In the genomic region with DNA sequence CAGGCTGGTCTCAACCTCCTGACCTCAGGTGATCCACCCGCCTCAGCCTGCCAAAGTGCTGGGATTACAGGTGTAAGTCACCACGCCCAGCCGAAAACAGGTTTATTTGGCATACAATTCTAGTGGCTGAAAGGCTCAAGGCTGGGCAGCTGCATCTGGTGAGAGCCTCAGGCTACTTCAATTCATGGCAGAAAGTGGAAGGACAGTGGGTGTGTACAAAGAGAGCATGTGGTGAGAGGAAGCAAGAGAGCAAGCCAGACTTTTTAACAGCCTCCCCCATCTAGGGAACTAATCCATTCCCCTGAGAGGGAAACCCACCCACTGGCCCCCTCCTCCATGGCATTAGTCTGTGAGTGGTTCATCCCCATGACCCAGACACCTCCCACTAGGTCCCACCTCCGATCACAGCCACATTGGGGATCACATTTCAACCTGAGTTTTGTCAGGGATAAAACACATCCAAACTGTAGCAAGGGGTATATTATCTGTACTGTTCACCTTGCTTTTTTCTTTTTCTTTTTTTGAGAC, we compare ENCODE assay signal across 14 cellular contexts. TPM values are rescaled to one million over a fixed set of nuclear protein-coding genes. Genes with fewer than 3 reads are reported as not detected.
"Had no signal": no experiment of that assay in that cellular context is flagged by ENCODE, and none has a peak within 500 bp of the region (broad histone marks: within the 10 kb centered on the region; RNA-seq: fewer than 3 reads in every experiment).

No MANE protein-coding gene starts in this region.

- H2AFZ ChIP-seq: hepatocyte had no signal

- H3K4me1 ChIP-seq: tibial artery had no signal

- H3K4me2 ChIP-seq: hepatocyte had no signal

- H3K27ac ChIP-seq: hepatocyte, tibial artery, VCaP had no signal

- H3K9me3 ChIP-seq: mucosa of descending colon, tibial artery had no signal

- H3K27me3 Mint-ChIP-seq: activated T-helper 17 cell treated with anti-CD3 and anti-CD28 coated beads, Interleukin-2, amount 50 U/mL, for 72 hours had no signal

- H3K9me3 Mint-ChIP-seq: activated T-helper 17 cell treated with anti-CD3 and anti-CD28 coated beads, Interleukin-2, amount 50 U/mL, for 72 hours; naive thymus-derived CD8-positive, alpha-beta T cell; stimulated activated memory B cell treated with anti-CD40 and anti-IgM and Interleukin-4, amounts not matched to agents 10 μg/mL and 1 μg/mL and 100 μg/mL, for 72 hours had no signal

- ATAC-seq: activated T-helper 17 cell treated with anti-CD3 and anti-CD28 coated beads, Interleukin-2, amount 50 U/mL, for 72 hours; mucosa of descending colon; naive thymus-derived CD8-positive, alpha-beta T cell; stimulated activated memory B cell treated with anti-CD40 and anti-IgM and Interleukin-4, amounts not matched to agents 10 μg/mL and 1 μg/mL and 100 μg/mL, for 72 hours had no signal

- DNase-seq: activated CD4-positive, alpha-beta T cell treated with anti-CD3 and anti-CD28 coated beads for 1 hour; activated CD4-positive, alpha-beta T cell treated with anti-CD3 and anti-CD28 coated beads, Interleukin-2, amount 50 U/mL, for 4 hours; activated naive CD4-positive, alpha-beta T cell treated with Interleukin-2 at 50 U/mL for 16 hours; erythroblast; islet precursor cell; mucosa of descending colon; naive thymus-derived CD8-positive, alpha-beta T cell; retina; stimulated activated CD4-positive, alpha-beta T cell treated with anti-CD3 and anti-CD28 coated beads, Interleukin-2, amount 100 ng/mL, for 48 hours; tibial artery had no signal

- H3K36me3 ChIP-seq: tibial artery had no signal

- H3K79me2 ChIP-seq: hepatocyte had no signal

- H3K4me1 Mint-ChIP-seq: activated T-helper 17 cell treated with anti-CD3 and anti-CD28 coated beads, Interleukin-2, amount 50 U/mL, for 72 hours; naive thymus-derived CD8-positive, alpha-beta T cell; stimulated activated memory B cell treated with anti-CD40 and anti-IgM and Interleukin-4, amounts not matched to agents 10 μg/mL and 1 μg/mL and 100 μg/mL, for 72 hours had no signal

- H3K4me3 ChIP-seq: hepatocyte, mucosa of descending colon, tibial artery had no signal

- H3K27ac Mint-ChIP-seq: activated T-helper 17 cell treated with anti-CD3 and anti-CD28 coated beads, Interleukin-2, amount 50 U/mL, for 72 hours; stimulated activated memory B cell treated with anti-CD40 and anti-IgM and Interleukin-4, amounts not matched to agents 10 μg/mL and 1 μg/mL and 100 μg/mL, for 72 hours had no signal

- H3K4me3 Mint-ChIP-seq: activated T-helper 17 cell treated with anti-CD3 and anti-CD28 coated beads, Interleukin-2, amount 50 U/mL, for 72 hours; naive thymus-derived CD8-positive, alpha-beta T cell; stimulated activated memory B cell treated with anti-CD40 and anti-IgM and Interleukin-4, amounts not matched to agents 10 μg/mL and 1 μg/mL and 100 μg/mL, for 72 hours had no signal

- H3K27me3 ChIP-seq: hepatocyte had no signal

- H3K36me3 Mint-ChIP-seq: naive thymus-derived CD8-positive, alpha-beta T cell; stimulated activated memory B cell treated with anti-CD40 and anti-IgM and Interleukin-4, amounts not matched to agents 10 μg/mL and 1 μg/mL and 100 μg/mL, for 72 hours had no signal

RNA-seq across cellular contexts. Expression of a gene that starts 9.5 kb away (rescaled TPM):
- total RNA-seq: naive thymus-derived CD8-positive, alpha-beta T cell had no signal
- polyA plus RNA-seq: naive thymus-derived CD8-positive, alpha-beta T cell had no signal
